16 cellular contexts compared by ENCODE assay signal in genomic region chr17:16464001-16464640, GRCh38. TPM values are rescaled to one million over a fixed set of nuclear protein-coding genes. Genes with fewer than 3 reads are reported as not detected.
DNase-seq lines count a peak whose midpoint lies in the region; FAIRE-seq lines count a peak whose summit lies in the region.
"Had no signal": no experiment of that assay in that cellular context is flagged by ENCODE, and none has a peak within 500 bp of the region (broad histone marks: within the 10 kb centered on the region; RNA-seq: fewer than 3 reads in every experiment).

No MANE protein-coding gene starts in this region.

- no peak overlapping the region for H3K4me3 ChIP-seq in small intestine (ENCODE audit: low read depth in 1 of 2, low read length in 2 of 2)
- H3K4me3 ChIP-seq: lung, thoracic aorta had no signal

- H3K9me3 Mint-ChIP-seq in activated T-helper 2 cell treated with anti-CD3 and anti-CD28 coated beads, Interferon-gamma antibody, Interleukin-2, Interleukin-4, amounts not matched to agents 10 μg/mL and 5 μg/mL and 100 μg/mL, durations not matched to agents 14 hours and 24 hours and 36 hours = no peaks in the 10 kb centered on the region
- H3K9me3 Mint-ChIP-seq: activated CD4-positive, alpha-beta T cell treated with anti-CD3 and anti-CD28 coated beads, Interleukin-2, amount 10 ng/mL, durations not matched to agents 7 days and 5 days; activated naive CD8-positive, alpha-beta T cell treated with anti-CD3 and anti-CD28 coated beads, Interleukin-2, amount 50 U/mL, for 24 hours; activated T-helper 17 cell treated with anti-CD3 and anti-CD28 coated beads, Interleukin-2, amount 50 U/mL, for 72 hours; CD8-positive, alpha-beta memory T cell; naive thymus-derived CD4-positive, alpha-beta T cell; stimulated activated naive B cell treated with anti-CD40 and anti-IgM and Interleukin-4, amounts not matched to agents 10 μg/mL and 1 μg/mL and 100 μg/mL, for 72 hours had no signal

- H3K27me3 Mint-ChIP-seq in activated T-helper 2 cell treated with anti-CD3 and anti-CD28 coated beads, Interferon-gamma antibody, Interleukin-2, Interleukin-4, amounts not matched to agents 10 μg/mL and 5 μg/mL and 100 μg/mL, durations not matched to agents 14 hours and 24 hours and 36 hours (ENCODE audit: low read depth) = no peaks in the 10 kb centered on the region
- H3K27me3 Mint-ChIP-seq: activated CD4-positive, alpha-beta T cell treated with anti-CD3 and anti-CD28 coated beads, Interleukin-2, amount 10 ng/mL, durations not matched to agents 7 days and 5 days; activated naive CD8-positive, alpha-beta T cell treated with anti-CD3 and anti-CD28 coated beads, Interleukin-2, amount 50 U/mL, for 24 hours; activated T-helper 17 cell treated with anti-CD3 and anti-CD28 coated beads, Interleukin-2, amount 50 U/mL, for 72 hours; CD8-positive, alpha-beta memory T cell; naive thymus-derived CD4-positive, alpha-beta T cell; stimulated activated naive B cell treated with anti-CD40 and anti-IgM and Interleukin-4, amounts not matched to agents 10 μg/mL and 1 μg/mL and 100 μg/mL, for 72 hours had no signal

- peak overlapping the region; percentile 94 to 96 for H3K27ac ChIP-seq in small intestine (ENCODE audit: low read depth in 1 of 2, low read length in 1 of 2)
- H3K27ac ChIP-seq: thoracic aorta had no signal

- H3K36me3 ChIP-seq in small intestine (ENCODE audit: control insufficient read depth in 2 of 2, insufficient read depth in 2 of 2, low read length in 2 of 2) = peaks cover 3 to 15% of the 10 kb centered on the region in 2 donors

- no peaks in the 10 kb centered on the region for H3K27me3 ChIP-seq in small intestine (ENCODE audit: control insufficient read depth in 2 of 2, insufficient read depth in 2 of 2, low read length in 2 of 2)

- intact Hi-C loops in activated T-helper 2 cell treated with anti-CD3 and anti-CD28 coated beads, Interferon-gamma antibody, Interleukin-2, Interleukin-4, amounts not matched to agents 10 μg/mL and 5 μg/mL and 100 μg/mL, durations not matched to agents 14 hours and 24 hours and 36 hours (cut with micrococcal nuclease) = no loop called here

- no peaks in the 10 kb centered on the region for H3K9me3 ChIP-seq in small intestine (ENCODE audit: control insufficient read depth, low read depth)
- H3K9me3 ChIP-seq: thoracic aorta had no signal

- WGBS in small intestine, 3 donors = 40 to 73% (median 49%) methylated on average over 7 of the region's 7 CpGs

- DNase-seq in DMS79 treated with DMSO at 0.1 percent for 48 hours (lab: John Stamatoyannopoulos, UW) (peak; percentile 82), NCI-H1694 (lab: John Stamatoyannopoulos, UW) (peak; percentile 74), cerebellum (ENCODE audit: low spot score) (peak; percentile 51), small intestine (peak; percentile 55), middle frontal gyrus (ENCODE audit: extremely low spot score, low spot score) (no peak), NCI-H526 treated with DMSO at 0.1 percent for 48 hours (lab: John Stamatoyannopoulos, UW) (no peak)
- no peak for DNase-seq in activated T-helper 2 cell treated with anti-CD3 and anti-CD28 coated beads, Interferon-gamma antibody, Interleukin-2, Interleukin-4, amounts not matched to agents 10 μg/mL and 5 μg/mL and 100 μg/mL, durations not matched to agents 14 hours and 24 hours and 36 hours (ENCODE audit: low spot score)
- DNase-seq: activated CD4-positive, alpha-beta T cell treated with anti-CD3 and anti-CD28 coated beads, Interleukin-2, amount 10 ng/mL, durations not matched to agents 7 days and 5 days; activated naive CD8-positive, alpha-beta T cell treated with anti-CD3 and anti-CD28 coated beads, Interleukin-2, amount 50 U/mL, for 24 hours; CD8-positive, alpha-beta memory T cell; naive thymus-derived CD4-positive, alpha-beta T cell; stimulated activated naive B cell treated with anti-CD40 and anti-IgM and Interleukin-4, amounts not matched to agents 10 μg/mL and 1 μg/mL and 100 μg/mL, for 72 hours had no signal

- H3K36me3 Mint-ChIP-seq in activated T-helper 2 cell treated with anti-CD3 and anti-CD28 coated beads, Interferon-gamma antibody, Interleukin-2, Interleukin-4, amounts not matched to agents 10 μg/mL and 5 μg/mL and 100 μg/mL, durations not matched to agents 14 hours and 24 hours and 36 hours (ENCODE audit: low read depth) = peaks cover 7% of the 10 kb centered on the region

- FAIRE-seq in small intestine (lab: Jason Lieb, UNC) = no peak
- FAIRE-seq: GM18507 had no signal

- no peak overlapping the region for H3K27ac Mint-ChIP-seq in activated T-helper 2 cell treated with anti-CD3 and anti-CD28 coated beads, Interferon-gamma antibody, Interleukin-2, Interleukin-4, amounts not matched to agents 10 μg/mL and 5 μg/mL and 100 μg/mL, durations not matched to agents 14 hours and 24 hours and 36 hours
- H3K27ac Mint-ChIP-seq: activated CD4-positive, alpha-beta T cell treated with anti-CD3 and anti-CD28 coated beads, Interleukin-2, amount 10 ng/mL, durations not matched to agents 7 days and 5 days; activated naive CD8-positive, alpha-beta T cell treated with anti-CD3 and anti-CD28 coated beads, Interleukin-2, amount 50 U/mL, for 24 hours; activated T-helper 17 cell treated with anti-CD3 and anti-CD28 coated beads, Interleukin-2, amount 50 U/mL, for 72 hours; naive thymus-derived CD4-positive, alpha-beta T cell had no signal

- no peaks in the 10 kb centered on the region for H3K4me1 Mint-ChIP-seq in activated T-helper 2 cell treated with anti-CD3 and anti-CD28 coated beads, Interferon-gamma antibody, Interleukin-2, Interleukin-4, amounts not matched to agents 10 μg/mL and 5 μg/mL and 100 μg/mL, durations not matched to agents 14 hours and 24 hours and 36 hours (ENCODE audit: low read depth)
- H3K4me1 Mint-ChIP-seq: activated CD4-positive, alpha-beta T cell treated with anti-CD3 and anti-CD28 coated beads, Interleukin-2, amount 10 ng/mL, durations not matched to agents 7 days and 5 days; activated naive CD8-positive, alpha-beta T cell treated with anti-CD3 and anti-CD28 coated beads, Interleukin-2, amount 50 U/mL, for 24 hours; CD8-positive, alpha-beta memory T cell had no signal

- H3K4me1 ChIP-seq in small intestine (ENCODE audit: control insufficient read depth in 2 of 2, insufficient read depth in 1 of 2, low read depth in 1 of 2, low read length in 1 of 2) = peaks cover 7 to 22% of the 10 kb centered on the region in 2 donors

- H3K4me3 Mint-ChIP-seq in activated T-helper 2 cell treated with anti-CD3 and anti-CD28 coated beads, Interferon-gamma antibody, Interleukin-2, Interleukin-4, amounts not matched to agents 10 μg/mL and 5 μg/mL and 100 μg/mL, durations not matched to agents 14 hours and 24 hours and 36 hours (ENCODE audit: low read depth) = no peak overlapping the region
- H3K4me3 Mint-ChIP-seq: activated CD4-positive, alpha-beta T cell treated with anti-CD3 and anti-CD28 coated beads, Interleukin-2, amount 10 ng/mL, durations not matched to agents 7 days and 5 days; activated naive CD8-positive, alpha-beta T cell treated with anti-CD3 and anti-CD28 coated beads, Interleukin-2, amount 50 U/mL, for 24 hours; activated T-helper 17 cell treated with anti-CD3 and anti-CD28 coated beads, Interleukin-2, amount 50 U/mL, for 72 hours; CD8-positive, alpha-beta memory T cell; naive thymus-derived CD4-positive, alpha-beta T cell; stimulated activated naive B cell treated with anti-CD40 and anti-IgM and Interleukin-4, amounts not matched to agents 10 μg/mL and 1 μg/mL and 100 μg/mL, for 72 hours had no signal

RNA-seq across cellular contexts. Expression of gene LRRC75A, which starts 27.9 kb away (rescaled TPM):
- 12.7 TPM for total RNA-seq in cerebellum
- 100 to 1,000 TPM in 1 of 3 donors, 10 to 100 TPM in 2; 30.5 to 130 (median 80.5) TPM for polyA plus RNA-seq in small intestine
- total RNA-seq in activated T-helper 2 cell treated with anti-CD3 and anti-CD28 coated beads, Interferon-gamma antibody, Interleukin-2, Interleukin-4, amounts not matched to agents 10 μg/mL and 5 μg/mL and 100 μg/mL, durations not matched to agents 14 hours and 24 hours and 36 hours = 2.0 and 2.6 TPM in 2 replicates

RNA-seq across cellular contexts. Expression of gene TRPV2, which starts 48.8 kb away (rescaled TPM):
- total RNA-seq in cerebellum = 1.8 TPM
- 1 to 10 TPM in 2 of 3 donors, under 1 TPM in 1; 0.45 to 9.3 (median 3.8) TPM for polyA plus RNA-seq in small intestine
- total RNA-seq in activated T-helper 2 cell treated with anti-CD3 and anti-CD28 coated beads, Interferon-gamma antibody, Interleukin-2, Interleukin-4, amounts not matched to agents 10 μg/mL and 5 μg/mL and 100 μg/mL, durations not matched to agents 14 hours and 24 hours and 36 hours = 44.4 and 46.8 TPM in 2 replicates

Comparison
In these comparisons a context has a peak if more than half of its experiments do, and no peak if none do; other contexts are left out.
1. DNase-seq: peak in DMS79 treated with DMSO at 0.1 percent for 48 hours (single experiment), NCI-H1694 (single experiment), cerebellum (single experiment) and small intestine (single experiment); none in middle frontal gyrus (single experiment), activated T-helper 2 cell treated with anti-CD3 and anti-CD28 coated beads, Interferon-gamma antibody, Interleukin-2, Interleukin-4, amounts not matched to agents 10 μg/mL and 5 μg/mL and 100 μg/mL, durations not matched to agents 14 hours and 24 hours and 36 hours (single experiment) and NCI-H526 treated with DMSO at 0.1 percent for 48 hours (single experiment).
2. RNA of gene TRPV2, which starts 48.8 kb away (total RNA-seq): 44.4 to 46.8 TPM in activated T-helper 2 cell treated with anti-CD3 and anti-CD28 coated beads, Interferon-gamma antibody, Interleukin-2, Interleukin-4, amounts not matched to agents 10 μg/mL and 5 μg/mL and 100 μg/mL, durations not matched to agents 14 hours and 24 hours and 36 hours; 1.8 TPM in cerebellum (single experiment); every median in the first group is over 10 times any median in the second.